ENCODE assay signal across 20 cellular contexts in the genomic region with DNA sequence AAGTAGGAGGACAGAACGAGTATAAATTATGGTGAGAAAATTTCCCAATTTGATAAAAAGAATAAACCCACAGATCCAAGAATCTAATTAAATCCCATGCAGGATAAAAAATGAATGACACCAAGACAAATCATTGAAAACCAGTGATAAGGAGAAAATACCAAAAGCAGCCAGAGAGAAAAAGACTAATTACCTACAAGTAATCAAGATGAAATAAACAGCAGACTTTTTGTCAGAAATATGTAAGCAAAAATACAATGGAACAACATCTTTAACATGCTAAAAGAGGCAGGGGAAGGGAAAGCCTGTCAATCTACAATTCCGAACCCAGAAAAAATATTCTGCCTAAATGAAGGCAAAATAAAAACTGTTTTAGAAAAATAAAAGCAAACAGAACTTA. TPM values are rescaled to one million over a fixed set of nuclear protein-coding genes. Genes with fewer than 3 reads are reported as not detected.
DNase-seq lines count a peak whose midpoint lies in the region; ATAC-seq, FAIRE-seq and TF ChIP-seq lines count a peak whose summit lies in the region.
"Had no signal": no experiment of that assay in that cellular context is flagged by ENCODE, and none has a peak within 500 bp of the region (broad histone marks: within the 10 kb centered on the region; RNA-seq: fewer than 3 reads in every experiment).

No MANE protein-coding gene starts in this region.

- intact Hi-C loops in HepG2 (cut with micrococcal nuclease; ENCODE audit: unreplicated experiment) (no loop called here), right lobe of liver (cut with DNase I) (no loop called here), gastrocnemius medialis (cut with DNase I; ENCODE audit: low total_unique reads) (no loop called here)

- H3K27me3 Mint-ChIP-seq in WTC11 (ENCODE audit: low read depth): no peaks in the 10 kb centered on the region; the same call in 1 of the 2 replicates

- CTCF ChIA-PET in HepG2 (lab: Yijun Ruan, JAX; ENCODE audit: low intra/inter-chr PET ratio, low total read pairs): no interaction called here
- CTCF ChIA-PET in WTC11 (lab: Charles Lee): no interaction called here

- ATAC-seq in HepG2 (no peak), right lobe of liver (no peak), WTC11 (no peak), HG02763 (IDR thresholded peaks at IDR 0.05; ENCODE audit: unreplicated experiment) (no peak), gastrocnemius medialis (no peak)
- ATAC-seq: A549, GM23338 had no signal

- no peak for FAIRE-seq in HepG2 (lab: Jason Lieb, UNC)
- FAIRE-seq: A549, GM12891, GM18507 had no signal

- H3K4me3 Mint-ChIP-seq in WTC11: no peak overlapping the region
- H3K4me3 Mint-ChIP-seq: CD4-positive, alpha-beta memory T cell; GM23338; H9 had no signal

- H3K4me1 ChIP-seq in HepG2 (ENCODE audit: insufficient read depth, low read length): no peaks in the 10 kb centered on the region
- H3K4me1 ChIP-seq in right lobe of liver: no peaks in the 10 kb centered on the region
- peaks cover 10 to 19% of the 10 kb centered on the region in 2 donors for H3K4me1 ChIP-seq in gastrocnemius medialis

- H3K4me3 ChIP-seq in HepG2 (replicated peaks in 1 of 3; ENCODE audit: insufficient read depth in 1 of 3, low read depth in 2 of 3, low read length in 3 of 3) (no peak overlapping the region), right lobe of liver (no peak overlapping the region), gastrocnemius medialis (no peak overlapping the region)
- H3K4me3 ChIP-seq: A549, GM23338 had no signal

- H3K36me3 ChIP-seq in HepG2 (replicated peaks in 1 of 2; ENCODE audit: control insufficient read depth in 1 of 2, insufficient read depth in 2 of 2, low read length in 2 of 2): no peaks in the 10 kb centered on the region
- no peaks in the 10 kb centered on the region for H3K36me3 ChIP-seq in right lobe of liver
- no peaks in the 10 kb centered on the region for H3K36me3 ChIP-seq in gastrocnemius medialis

- no peak overlapping the region for H3K9ac ChIP-seq in HepG2 (ENCODE audit: insufficient read depth, low read depth, low read length)

- no peak overlapping the region for H2AFZ ChIP-seq in HepG2 (ENCODE audit: low read length)
- H2AFZ ChIP-seq: GM23338 had no signal

- peaks cover 18% of the 10 kb centered on the region for H3K9me3 Mint-ChIP-seq in WTC11

- H3K27ac Mint-ChIP-seq in WTC11: no peak overlapping the region
- H3K27ac Mint-ChIP-seq: CD4-positive, alpha-beta memory T cell; GM23338; H9 had no signal

- POLR2A ChIA-PET in HepG2 (lab: Yijun Ruan, JAX) (no interaction called here), WTC11 (lab: Charles Lee) (no interaction called here)

- in situ Hi-C loops in HepG2 (cut with HindIII; ENCODE audit: extremely low pct_ligation_motif_present, low pct_unique_long_range_greater_than_20kb) (no loop called here), gastrocnemius medialis (cut with MboI; ENCODE audit: low sequenced_read_pairs in 4 of 4) (no loop called here)

- TF ChIP-seq POLR2A in HepG2 (IDR thresholded peaks at IDR 0.05; ENCODE audit: insufficient read depth in 1 of 2, low read depth in 2 of 2, low read length in 2 of 2): no peak
- TF ChIP-seq POLR2A in right lobe of liver (IDR thresholded peaks at IDR 0.05): no peak
- no peak for TF ChIP-seq POLR2A in gastrocnemius medialis (IDR thresholded peaks at IDR 0.05)

- DNase-seq in HepG2 (ENCODE audit: low spot score) (no peak), right lobe of liver (no peak), WTC11 (ENCODE audit: low spot score) (no peak), cerebellar cortex (ENCODE audit: low spot score) (peak; percentile 25), gastrocnemius medialis (no peak)
- DNase-seq in stimulated activated CD4-positive, alpha-beta T cell treated with anti-CD3 and anti-CD28 coated beads, Interleukin-2, amount 100 ng/mL, for 48 hours: no peak
- DNase-seq: 8988T; C1 segment of cervical spinal cord; Calu3; CD4-positive, alpha-beta memory T cell; COR-L47; DMS53; DMS79 treated with DMSO at 0.1 percent for 48 hours; GF-D8; H9 had no signal

- H3K9me3 ChIP-seq in HepG2 (ENCODE audit: low read length) (peaks cover 11% of the 10 kb centered on the region; the same call in 1 of the 2 replicates), right lobe of liver (peaks cover 0 to 3% (median 0%) of the 10 kb centered on the region in 4 donors), gastrocnemius medialis (no peaks in the 10 kb centered on the region)

- H3K27me3 ChIP-seq in HepG2 (ENCODE audit: control insufficient read depth in 1 of 2, insufficient read depth in 2 of 2, low read length in 2 of 2) (no peaks in the 10 kb centered on the region), right lobe of liver (no peaks in the 10 kb centered on the region), gastrocnemius medialis (no peaks in the 10 kb centered on the region)

- H4K20me1 ChIP-seq in HepG2 (ENCODE audit: insufficient read depth, low read length): no peaks in the 10 kb centered on the region

- peaks cover 2% of the 10 kb centered on the region; the same call in 1 of the 2 replicates for H3K4me1 Mint-ChIP-seq in WTC11
- H3K4me1 Mint-ChIP-seq: CD4-positive, alpha-beta memory T cell had no signal

- no peak overlapping the region for H3K4me2 ChIP-seq in HepG2 (ENCODE audit: low read depth, low read length)
- H3K4me2 ChIP-seq: A549, GM23338 had no signal

- TF ChIP-seq RAD21 in HepG2 (CRISPR knock-in tag; IDR thresholded peaks at IDR 0.05): no peak

- H3K27ac ChIP-seq in HepG2 (ENCODE audit: extremely low read length, insufficient read depth, low read length) (no peak overlapping the region), right lobe of liver (no peak overlapping the region), gastrocnemius medialis (no peak overlapping the region)
- H3K27ac ChIP-seq: A549 had no signal

- no peak for TF ChIP-seq EP300 in HepG2 (IDR thresholded peaks at IDR 0.05; ENCODE audit: low read depth in 2 of 2, low read length in 2 of 2)
- no peak for TF ChIP-seq EP300 in HepG2 (CRISPR knock-in tag; IDR thresholded peaks at IDR 0.05; ENCODE audit: borderline replicate concordance)

- WGBS in HepG2 (ENCODE audit: low lambda C conversion rate): 18% methylated on average over 2 of the region's 2 CpGs
- 80% methylated on average over 2 of the region's 2 CpGs for WGBS in right lobe of liver (ENCODE audit: insufficient coverage, low coverage, low lambda C conversion rate, missing lambda C conversion rate)

- TF ChIP-seq CTCF in HepG2 (CRISPR knock-in tag; IDR thresholded peaks at IDR 0.05): no peak
- TF ChIP-seq CTCF in right lobe of liver (IDR thresholded peaks at IDR 0.05): no peak
- TF ChIP-seq CTCF in WTC11 (IDR thresholded peaks at IDR 0.05): no peak
- TF ChIP-seq CTCF in gastrocnemius medialis (IDR thresholded peaks at IDR 0.05 in 4 of 5, conservative IDR thresholded peaks at IDR 0.05 in 1 of 5): no peak

- no TSS peak for BruUV-seq in HepG2 (replicated peaks; lab: Mats Ljungman, UMichigan)

- no peaks in the 10 kb centered on the region for H3K79me2 ChIP-seq in HepG2 (ENCODE audit: insufficient read depth, low read length)

- peaks cover 12% of the 10 kb centered on the region for H3K36me3 Mint-ChIP-seq in WTC11
- H3K36me3 Mint-ChIP-seq: CD4-positive, alpha-beta memory T cell had no signal

TF ChIP-seq in HepG2, 621 proteins besides CTCF, POLR2A, EP300 and RAD21:
- no peak for TF ChIP-seq EHMT2 (IDR thresholded peaks at IDR 0.05; ENCODE audit: borderline replicate concordance, low read depth, low read length)
- TF ChIP-seq ZNF317 (CRISPR knock-in tag; IDR thresholded peaks at IDR 0.05): peak; percentile 96

TF ChIP-seq in WTC11, 78 proteins besides CTCF, POLR2A, EP300 and RAD21:
- TF ChIP-seq ZNF317 (CRISPR knock-in tag; IDR thresholded peaks at IDR 0.05; ENCODE audit: borderline replicate concordance, low read depth): peak; percentile 95
- TF ChIP-seq, protein P1, sequence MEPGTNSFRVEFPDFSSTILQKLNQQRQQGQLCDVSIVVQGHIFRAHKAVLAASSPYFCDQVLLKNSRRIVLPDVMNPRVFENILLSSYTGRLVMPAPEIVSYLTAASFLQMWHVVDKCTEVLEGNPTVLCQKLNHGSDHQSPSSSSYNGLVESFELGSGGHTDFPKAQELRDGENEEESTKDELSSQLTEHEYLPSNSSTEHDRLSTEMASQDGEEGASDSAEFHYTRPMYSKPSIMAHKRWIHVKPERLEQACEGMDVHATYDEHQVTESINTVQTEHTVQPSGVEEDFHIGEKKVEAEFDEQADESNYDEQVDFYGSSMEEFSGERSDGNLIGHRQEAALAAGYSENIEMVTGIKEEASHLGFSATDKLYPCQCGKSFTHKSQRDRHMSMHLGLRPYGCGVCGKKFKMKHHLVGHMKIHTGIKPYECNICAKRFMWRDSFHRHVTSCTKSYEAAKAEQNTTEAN (CRISPR knock-in tag; IDR thresholded peaks at IDR 0.05): no peak

RNA-seq across cellular contexts. Expression of a gene that starts 20.7 kb away (rescaled TPM):
- total RNA-seq in HepG2 (2016; rRNA removed; fragmentation: Illumina TruSeq; extraction: Trizol) (1.2 and 2.6 TPM in 2 replicates), right lobe of liver (10 to 100 TPM in 5 of 6 experiments, 1 to 10 TPM in 1; 6.7 to 62.4 (median 47.8) TPM), WTC11 (2021) (64.1 to 91.0 TPM (median 89.9 TPM) in 3 replicates), gastrocnemius medialis (10 to 100 TPM in 3 of 4 donors, 1 to 10 TPM in 1; 5.6 to 64.3 (median 25.0) TPM)
- total RNA-seq in HepG2 (2016; cell fraction: cytosol; rRNA removed; fragmentation: Illumina TruSeq; extraction: Trizol; ENCODE audit: low read depth): 0.30 and 0.35 TPM in 2 replicates
- 1.3 and 2.6 TPM in 2 replicates for total RNA-seq in HepG2 (2016; cell fraction: insoluble cytoplasmic fraction; rRNA removed; fragmentation: Illumina TruSeq; extraction: Trizol)
- total RNA-seq in HepG2 (2016; cell fraction: membrane; rRNA removed; fragmentation: Illumina TruSeq; extraction: Trizol): 0.96 and 1.2 TPM in 2 replicates
- 7.9 and 8.7 TPM in 2 replicates for total RNA-seq in HepG2 (2016; cell fraction: nucleus; rRNA removed; fragmentation: Illumina TruSeq; extraction: Trizol)
- 12.5 and 14.9 TPM in 2 replicates for polyA plus RNA-seq in HepG2 (2011; rRNA removed)
- polyA plus RNA-seq in HepG2 (2011; cell fraction: cytosol; rRNA removed): 14.0 and 14.8 TPM in 2 replicates
- 39.7 and 43.2 TPM in 2 replicates for polyA plus RNA-seq in HepG2 (2011; cell fraction: nucleus; rRNA removed)
- 12.9 and 24.7 TPM in 2 replicates for polyA plus RNA-seq in HepG2 (2012)
- polyA plus RNA-seq in HepG2 (2016; cell fraction: cytosol; fragmentation: Illumina TruSeq; extraction: Trizol; ENCODE audit: low read depth): 0.79 and 0.81 TPM in 2 replicates
- polyA plus RNA-seq in HepG2 (2016; cell fraction: insoluble cytoplasmic fraction; fragmentation: Illumina TruSeq; extraction: Trizol; ENCODE audit: low read depth): 2.6 and 3.5 TPM in 2 replicates
- 1.3 and 2.1 TPM in 2 replicates for polyA plus RNA-seq in HepG2 (2016; cell fraction: membrane; fragmentation: Illumina TruSeq; extraction: Trizol; ENCODE audit: low read depth)
- polyA plus RNA-seq in HepG2 (2016; cell fraction: nucleus; fragmentation: Illumina TruSeq; extraction: Trizol; ENCODE audit: insufficient read depth, low read depth): 35.0 and 36.4 TPM in 2 replicates
- polyA minus RNA-seq in HepG2 (2011; rRNA and poly(A)+ RNA removed; ENCODE audit: low replicate concordance): 6.4 and 13.6 TPM in 2 replicates
- polyA minus RNA-seq in HepG2 (2011; cell fraction: cytosol; rRNA and poly(A)+ RNA removed): 13.9 and 16.1 TPM in 2 replicates
- 23.2 TPM in 2 replicates for polyA minus RNA-seq in HepG2 (2011; cell fraction: nucleus; rRNA and poly(A)+ RNA removed)
- total RNA-seq: CD4-positive, alpha-beta memory T cell had no signal
- polyA plus RNA-seq: CD4-positive, alpha-beta memory T cell had no signal
